In the genomic region with DNA sequence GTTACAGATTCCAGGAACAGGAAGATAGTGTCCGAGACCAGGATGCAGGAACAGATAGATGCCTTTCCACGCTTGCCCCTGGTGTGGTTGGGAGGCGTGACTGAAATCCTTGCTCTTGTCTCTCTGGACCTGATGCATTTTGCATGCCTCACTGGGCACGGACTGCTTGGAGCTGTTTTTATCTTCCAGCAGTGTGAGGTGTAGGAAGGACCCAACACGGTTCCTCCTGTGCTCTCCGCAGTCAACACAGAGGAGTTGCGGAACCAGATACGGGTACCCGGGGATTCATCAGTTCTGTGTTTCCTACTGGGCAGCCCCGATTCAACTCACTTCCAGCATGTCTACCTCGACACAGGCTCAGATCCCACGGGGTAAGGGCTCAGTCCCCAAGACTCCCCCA, we compare ENCODE assay signal across 1 cellular context.
TF ChIP-seq lines count a peak whose summit lies in the region.

No MANE protein-coding gene starts in this region.

TF ChIP-seq in WTC11, 78 proteins besides CTCF, POLR2A, EP300 and RAD21 (continued from another document):
- TF ChIP-seq, protein P1, sequence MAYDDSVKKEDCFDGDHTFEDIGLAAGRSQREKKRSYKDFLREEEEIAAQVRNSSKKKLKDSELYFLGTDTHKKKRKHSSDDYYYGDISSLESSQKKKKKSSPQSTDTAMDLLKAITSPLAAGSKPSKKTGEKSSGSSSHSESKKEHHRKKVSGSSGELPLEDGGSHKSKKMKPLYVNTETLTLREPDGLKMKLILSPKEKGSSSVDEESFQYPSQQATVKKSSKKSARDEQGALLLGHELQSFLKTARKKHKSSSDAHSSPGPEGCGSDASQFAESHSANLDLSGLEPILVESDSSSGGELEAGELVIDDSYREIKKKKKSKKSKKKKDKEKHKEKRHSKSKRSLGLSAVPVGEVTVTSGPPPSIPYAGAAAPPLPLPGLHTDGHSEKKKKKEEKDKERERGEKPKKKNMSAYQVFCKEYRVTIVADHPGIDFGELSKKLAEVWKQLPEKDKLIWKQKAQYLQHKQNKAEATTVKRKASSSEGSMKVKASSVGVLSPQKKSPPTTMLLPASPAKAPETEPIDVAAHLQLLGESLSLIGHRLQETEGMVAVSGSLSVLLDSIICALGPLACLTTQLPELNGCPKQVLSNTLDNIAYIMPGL (CRISPR knock-in tag; IDR thresholded peaks at IDR 0.05), result no peak
- no peak for TF ChIP-seq KAT7 (CRISPR knock-in tag; IDR thresholded peaks at IDR 0.05; ENCODE audit: borderline replicate concordance)
- no peak for TF ChIP-seq HMGA2 (CRISPR knock-in tag; IDR thresholded peaks at IDR 0.05)
- TF ChIP-seq ELF4 (CRISPR knock-in tag; IDR thresholded peaks at IDR 0.05; ENCODE audit: low read depth), result no peak
- TF ChIP-seq SMAD3 (CRISPR knock-in tag; IDR thresholded peaks at IDR 0.05; ENCODE audit: borderline replicate concordance), result no peak
- TF ChIP-seq CBFB (CRISPR knock-in tag; IDR thresholded peaks at IDR 0.05; ENCODE audit: low read depth), result no peak
- no peak for TF ChIP-seq TCF7 (CRISPR knock-in tag; IDR thresholded peaks at IDR 0.05; ENCODE audit: low read depth)
- no peak for TF ChIP-seq PRRX2 (CRISPR knock-in tag; IDR thresholded peaks at IDR 0.05)
- TF ChIP-seq, protein P2, sequence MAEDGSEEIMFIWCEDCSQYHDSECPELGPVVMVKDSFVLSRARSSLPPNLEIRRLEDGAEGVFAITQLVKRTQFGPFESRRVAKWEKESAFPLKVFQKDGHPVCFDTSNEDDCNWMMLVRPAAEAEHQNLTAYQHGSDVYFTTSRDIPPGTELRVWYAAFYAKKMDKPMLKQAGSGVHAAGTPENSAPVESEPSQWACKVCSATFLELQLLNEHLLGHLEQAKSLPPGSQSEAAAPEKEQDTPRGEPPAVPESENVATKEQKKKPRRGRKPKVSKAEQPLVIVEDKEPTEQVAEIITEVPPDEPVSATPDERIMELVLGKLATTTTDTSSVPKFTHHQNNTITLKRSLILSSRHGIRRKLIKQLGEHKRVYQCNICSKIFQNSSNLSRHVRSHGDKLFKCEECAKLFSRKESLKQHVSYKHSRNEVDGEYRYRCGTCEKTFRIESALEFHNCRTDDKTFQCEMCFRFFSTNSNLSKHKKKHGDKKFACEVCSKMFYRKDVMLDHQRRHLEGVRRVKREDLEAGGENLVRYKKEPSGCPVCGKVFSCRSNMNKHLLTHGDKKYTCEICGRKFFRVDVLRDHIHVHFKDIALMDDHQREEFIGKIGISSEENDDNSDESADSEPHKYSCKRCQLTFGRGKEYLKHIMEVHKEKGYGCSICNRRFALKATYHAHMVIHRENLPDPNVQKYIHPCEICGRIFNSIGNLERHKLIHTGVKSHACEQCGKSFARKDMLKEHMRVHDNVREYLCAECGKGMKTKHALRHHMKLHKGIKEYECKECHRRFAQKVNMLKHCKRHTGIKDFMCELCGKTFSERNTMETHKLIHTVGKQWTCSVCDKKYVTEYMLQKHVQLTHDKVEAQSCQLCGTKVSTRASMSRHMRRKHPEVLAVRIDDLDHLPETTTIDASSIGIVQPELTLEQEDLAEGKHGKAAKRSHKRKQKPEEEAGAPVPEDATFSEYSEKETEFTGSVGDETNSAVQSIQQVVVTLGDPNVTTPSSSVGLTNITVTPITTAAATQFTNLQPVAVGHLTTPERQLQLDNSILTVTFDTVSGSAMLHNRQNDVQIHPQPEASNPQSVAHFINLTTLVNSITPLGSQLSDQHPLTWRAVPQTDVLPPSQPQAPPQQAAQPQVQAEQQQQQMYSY (CRISPR knock-in tag; IDR thresholded peaks at IDR 0.05), result no peak
- TF ChIP-seq, protein P3, sequence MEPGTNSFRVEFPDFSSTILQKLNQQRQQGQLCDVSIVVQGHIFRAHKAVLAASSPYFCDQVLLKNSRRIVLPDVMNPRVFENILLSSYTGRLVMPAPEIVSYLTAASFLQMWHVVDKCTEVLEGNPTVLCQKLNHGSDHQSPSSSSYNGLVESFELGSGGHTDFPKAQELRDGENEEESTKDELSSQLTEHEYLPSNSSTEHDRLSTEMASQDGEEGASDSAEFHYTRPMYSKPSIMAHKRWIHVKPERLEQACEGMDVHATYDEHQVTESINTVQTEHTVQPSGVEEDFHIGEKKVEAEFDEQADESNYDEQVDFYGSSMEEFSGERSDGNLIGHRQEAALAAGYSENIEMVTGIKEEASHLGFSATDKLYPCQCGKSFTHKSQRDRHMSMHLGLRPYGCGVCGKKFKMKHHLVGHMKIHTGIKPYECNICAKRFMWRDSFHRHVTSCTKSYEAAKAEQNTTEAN (CRISPR knock-in tag; IDR thresholded peaks at IDR 0.05), result no peak
- TF ChIP-seq, protein P4, sequence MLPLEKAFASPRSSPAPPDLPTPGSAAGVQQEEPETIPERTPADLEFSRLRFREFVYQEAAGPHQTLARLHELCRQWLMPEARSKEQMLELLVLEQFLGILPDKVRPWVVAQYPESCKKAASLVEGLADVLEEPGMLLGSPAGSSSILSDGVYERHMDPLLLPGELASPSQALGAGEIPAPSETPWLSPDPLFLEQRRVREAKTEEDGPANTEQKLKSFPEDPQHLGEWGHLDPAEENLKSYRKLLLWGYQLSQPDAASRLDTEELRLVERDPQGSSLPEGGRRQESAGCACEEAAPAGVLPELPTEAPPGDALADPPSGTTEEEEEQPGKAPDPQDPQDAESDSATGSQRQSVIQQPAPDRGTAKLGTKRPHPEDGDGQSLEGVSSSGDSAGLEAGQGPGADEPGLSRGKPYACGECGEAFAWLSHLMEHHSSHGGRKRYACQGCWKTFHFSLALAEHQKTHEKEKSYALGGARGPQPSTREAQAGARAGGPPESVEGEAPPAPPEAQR (CRISPR knock-in tag; IDR thresholded peaks at IDR 0.05), result no peak
- TF ChIP-seq ZNF121 (CRISPR knock-in tag; IDR thresholded peaks at IDR 0.05), result no peak
- TF ChIP-seq SMAD4 (CRISPR knock-in tag; IDR thresholded peaks at IDR 0.05), result no peak
- TF ChIP-seq MXD4 (CRISPR knock-in tag; IDR thresholded peaks at IDR 0.05; ENCODE audit: borderline replicate concordance), result no peak
- no peak for TF ChIP-seq ZNF138 (CRISPR knock-in tag; conservative IDR thresholded peaks at IDR 0.05)
- TF ChIP-seq, protein P5, sequence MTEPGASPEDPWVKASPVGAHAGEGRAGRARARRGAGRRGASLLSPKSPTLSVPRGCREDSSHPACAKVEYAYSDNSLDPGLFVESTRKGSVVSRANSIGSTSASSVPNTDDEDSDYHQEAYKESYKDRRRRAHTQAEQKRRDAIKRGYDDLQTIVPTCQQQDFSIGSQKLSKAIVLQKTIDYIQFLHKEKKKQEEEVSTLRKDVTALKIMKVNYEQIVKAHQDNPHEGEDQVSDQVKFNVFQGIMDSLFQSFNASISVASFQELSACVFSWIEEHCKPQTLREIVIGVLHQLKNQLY (CRISPR knock-in tag; IDR thresholded peaks at IDR 0.05), result no peak
- TF ChIP-seq, protein P6, sequence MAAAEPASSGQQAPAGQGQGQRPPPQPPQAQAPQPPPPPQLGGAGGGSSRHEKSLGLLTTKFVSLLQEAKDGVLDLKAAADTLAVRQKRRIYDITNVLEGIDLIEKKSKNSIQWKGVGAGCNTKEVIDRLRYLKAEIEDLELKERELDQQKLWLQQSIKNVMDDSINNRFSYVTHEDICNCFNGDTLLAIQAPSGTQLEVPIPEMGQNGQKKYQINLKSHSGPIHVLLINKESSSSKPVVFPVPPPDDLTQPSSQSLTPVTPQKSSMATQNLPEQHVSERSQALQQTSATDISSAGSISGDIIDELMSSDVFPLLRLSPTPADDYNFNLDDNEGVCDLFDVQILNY (CRISPR knock-in tag; IDR thresholded peaks at IDR 0.05), result no peak
- TF ChIP-seq, protein P7, sequence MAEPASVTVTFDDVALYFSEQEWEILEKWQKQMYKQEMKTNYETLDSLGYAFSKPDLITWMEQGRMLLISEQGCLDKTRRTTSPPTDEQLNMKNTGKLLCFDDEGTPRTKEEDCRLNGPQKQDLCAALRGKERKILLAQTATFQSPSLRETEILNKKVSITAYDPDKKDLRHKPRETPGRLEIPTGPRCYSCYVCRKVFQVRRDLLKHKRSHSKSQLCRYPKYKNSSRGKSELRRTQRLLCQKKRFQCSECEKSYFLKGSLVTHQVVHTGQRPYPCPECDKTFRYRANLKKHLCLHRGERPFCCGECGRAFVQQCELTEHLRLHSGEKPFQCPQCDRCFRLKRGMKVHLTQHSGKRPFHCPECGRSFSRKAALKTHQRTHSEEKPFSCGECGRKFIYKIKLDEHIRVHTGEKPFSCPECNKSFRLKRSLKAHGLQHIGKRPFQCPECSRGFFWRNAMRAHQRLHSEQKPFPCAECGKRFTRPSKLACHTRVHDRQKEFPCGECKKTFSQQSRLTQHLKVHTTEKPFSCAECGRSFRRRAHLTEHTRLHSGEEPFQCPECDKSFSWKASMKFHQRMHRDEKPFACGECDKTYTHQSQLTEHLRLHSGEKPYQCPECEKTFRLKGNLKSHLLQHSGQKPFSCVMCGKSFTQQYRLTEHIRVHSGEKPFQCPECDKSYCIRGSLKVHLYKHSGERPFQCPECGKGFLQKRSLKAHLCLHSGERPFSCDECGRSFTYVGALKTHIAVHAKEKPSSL (CRISPR knock-in tag; conservative IDR thresholded peaks at IDR 0.05), result no peak
